Comparison of ENCODE assay signal across 30 cellular contexts in genomic region chr1:55355549-55355948, GRCh38.
DNase-seq lines count a peak whose midpoint lies in the region; ATAC-seq, FAIRE-seq and TF ChIP-seq lines count a peak whose summit lies in the region.
"Had no signal": no experiment of that assay in that cellular context is flagged by ENCODE, and none has a peak within 500 bp of the region (broad histone marks: within the 10 kb centered on the region; RNA-seq: fewer than 3 reads in every experiment).

No MANE protein-coding gene starts in this region.

- TF ChIP-seq RAD21 in HepG2 (CRISPR knock-in tag; IDR thresholded peaks at IDR 0.05): no peak
- TF ChIP-seq RAD21 in K562 (CRISPR knock-in tag; conservative IDR thresholded peaks at IDR 0.05 in 1 of 2, IDR thresholded peaks at IDR 0.05 in 1 of 2): no peak

- TF ChIP-seq CTCF in HepG2 (CRISPR knock-in tag; IDR thresholded peaks at IDR 0.05) (no peak), right lobe of liver (IDR thresholded peaks at IDR 0.05) (no peak), K562 (IDR thresholded peaks at IDR 0.05 in 2 of 3, conservative IDR thresholded peaks at IDR 0.05 in 1 of 3; ENCODE audit: insufficient read depth in 2 of 3, low read depth in 1 of 3, low read length in 3 of 3) (no peak), D721Med (IDR thresholded peaks at IDR 0.05; ENCODE audit: insufficient read depth, missing control alignments) (no peak)

- CTCF ChIA-PET in HepG2 (lab: Yijun Ruan, JAX; ENCODE audit: low intra/inter-chr PET ratio, low total read pairs): no interaction called here
- CTCF ChIA-PET in K562 (lab: Yijun Ruan, JAX; ENCODE audit: low intra/inter-chr PET ratio): interaction anchor here (0.6 kb wide), 1 partner anchor 99 kb away, joined by 3 read pairs; no protein-coding TSS in a partner anchor

- no peak overlapping the region for H2AFZ ChIP-seq in HepG2 (ENCODE audit: low read length)
- H2AFZ ChIP-seq in K562 (ENCODE audit: low read depth, low read length): no peak overlapping the region

- BruUV-seq in HepG2 (replicated peaks; lab: Mats Ljungman, UMichigan) (no TSS peak), K562 (replicated peaks; lab: Mats Ljungman, UMichigan) (no TSS peak)

- TF ChIP-seq POLR2A in HepG2 (IDR thresholded peaks at IDR 0.05; ENCODE audit: insufficient read depth in 1 of 2, low read depth in 2 of 2, low read length in 2 of 2): no peak
- TF ChIP-seq POLR2A in right lobe of liver (IDR thresholded peaks at IDR 0.05): no peak
- TF ChIP-seq POLR2A in K562 (conservative IDR thresholded peaks at IDR 0.05): no peak

- TF ChIP-seq EP300 in HepG2 (IDR thresholded peaks at IDR 0.05; ENCODE audit: low read depth in 2 of 2, low read length in 2 of 2) (no peak), HepG2 (CRISPR knock-in tag; IDR thresholded peaks at IDR 0.05; ENCODE audit: borderline replicate concordance) (no peak), K562 (IDR thresholded peaks at IDR 0.05; ENCODE audit: low read length) (no peak)

- peaks cover 0 to 2% of the 10 kb centered on the region in 2 experiments; a peak in 1 of 5 replicates for H3K27me3 ChIP-seq in HepG2 (ENCODE audit: control insufficient read depth in 1 of 2, insufficient read depth in 2 of 2, low read length in 2 of 2)
- H3K27me3 ChIP-seq in right lobe of liver: no peaks in the 10 kb centered on the region
- H3K27me3 ChIP-seq in K562 (ENCODE audit: control insufficient read depth in 2 of 2, insufficient read depth in 2 of 2, low read length in 2 of 2): peaks cover 2 to 18% of the 10 kb centered on the region in 2 experiments; a peak in 2 of 5 replicates
- H3K27me3 ChIP-seq: BE2C; BLaER1; BLaER1 treated with 17β-estradiol and CSF1 and Interleukin-3, amounts not matched to agents 10 nM and 100 nM had no signal

- DNase-seq in HepG2 (ENCODE audit: low spot score) (no peak), right lobe of liver (no peak), K562 (ENCODE audit: extremely low read depth in 1 of 4, low spot score in 3 of 4) (no peak), D721Med (ENCODE audit: insufficient read length, low spot score) (no peak)
- DNase-seq: 8988T; ACHN; AML-193; BE2C; C1 segment of cervical spinal cord; Caco-2; Calu3; CD4-positive, alpha-beta memory T cell; CD4-positive, alpha-beta T cell; CD4-positive, CD25-positive, alpha-beta regulatory T cell; CD8-positive, alpha-beta memory T cell; CD8-positive, alpha-beta T cell; COR-L47; DMS 273 treated with DMSO at 0.1 percent for 48 hours; DMS153; DMS53; DMS79; DMS79 treated with DMSO at 0.1 percent for 48 hours; DND-41; EL had no signal

- WGBS in HepG2 (ENCODE audit: low lambda C conversion rate): 29% methylated on average over 4 of the region's 4 CpGs
- 88% methylated on average over 4 of the region's 4 CpGs for WGBS in right lobe of liver (ENCODE audit: insufficient coverage, low coverage, low lambda C conversion rate, missing lambda C conversion rate)
- WGBS in K562 (ENCODE audit: insufficient coverage, low coverage, missing lambda C conversion rate): 0% methylated on average over 4 of the region's 4 CpGs

- H3K9me3 ChIP-seq in HepG2 (ENCODE audit: low read length) (no peaks in the 10 kb centered on the region), right lobe of liver (no peaks in the 10 kb centered on the region), K562 (replicated peaks; ENCODE audit: control insufficient read depth, insufficient read depth, low read depth, low read length) (no peaks in the 10 kb centered on the region)
- H3K9me3 ChIP-seq: A549; BE2C; BLaER1; BLaER1 treated with 17β-estradiol and CSF1 and Interleukin-3, amounts not matched to agents 10 nM and 100 nM; Caco-2 had no signal

- POLR2A ChIA-PET in HepG2 (lab: Yijun Ruan, JAX) (no interaction called here), K562 (lab: Yijun Ruan, JAX) (no interaction called here)

- intact Hi-C loops in HepG2 (cut with micrococcal nuclease; ENCODE audit: unreplicated experiment) (no loop called here), right lobe of liver (cut with DNase I) (no loop called here), K562 (cut with micrococcal nuclease) (no loop called here)

- no peaks in the 10 kb centered on the region for H3K9me1 ChIP-seq in K562 (ENCODE audit: control insufficient read depth, insufficient read depth, low read length)

- no peak overlapping the region for H3K4me2 ChIP-seq in HepG2 (ENCODE audit: low read depth, low read length)
- H3K4me2 ChIP-seq in K562 (ENCODE audit: insufficient read depth, low read length): no peak overlapping the region
- H3K4me2 ChIP-seq: A549; BLaER1; BLaER1 treated with 17β-estradiol and CSF1 and Interleukin-3, amounts not matched to agents 10 nM and 100 nM had no signal

- H3K27ac ChIP-seq in HepG2 (ENCODE audit: extremely low read length, insufficient read depth, low read length) (no peak overlapping the region), right lobe of liver (no peak overlapping the region), K562 (ENCODE audit: extremely low read depth, low read depth, low read length) (no peak overlapping the region)
- H3K27ac ChIP-seq: 22Rv1; A549; BLaER1; BLaER1 treated with 17β-estradiol and CSF1 and Interleukin-3, amounts not matched to agents 10 nM and 100 nM; C4-2B had no signal

- H3K36me3 ChIP-seq in HepG2 (replicated peaks in 1 of 2; ENCODE audit: control insufficient read depth in 1 of 2, insufficient read depth in 2 of 2, low read length in 2 of 2) (no peaks in the 10 kb centered on the region), right lobe of liver (no peaks in the 10 kb centered on the region), K562 (ENCODE audit: control insufficient read depth, insufficient read depth, low read length) (no peaks in the 10 kb centered on the region)
- H3K36me3 ChIP-seq: BE2C; BLaER1; BLaER1 treated with 17β-estradiol and CSF1 and Interleukin-3, amounts not matched to agents 10 nM and 100 nM had no signal

- H3K9ac ChIP-seq in HepG2 (ENCODE audit: insufficient read depth, low read depth, low read length): no peak overlapping the region
- H3K9ac ChIP-seq in K562 (ENCODE audit: insufficient read depth in 1 of 2, low read depth in 2 of 2, low read length in 2 of 2): no peak overlapping the region
- H3K9ac ChIP-seq: BLaER1; BLaER1 treated with 17β-estradiol and CSF1 and Interleukin-3, amounts not matched to agents 10 nM and 100 nM had no signal

- FAIRE-seq in HepG2 (lab: Jason Lieb, UNC): no peak
- no peak for FAIRE-seq in K562 (lab: Jason Lieb, UNC)
- FAIRE-seq in D721Med (lab: Jason Lieb, UNC): no peak
- FAIRE-seq: A204.1, A549 had no signal

- no peaks in the 10 kb centered on the region for H3K79me2 ChIP-seq in HepG2 (ENCODE audit: insufficient read depth, low read length)
- H3K79me2 ChIP-seq in K562 (ENCODE audit: control insufficient read depth, insufficient read depth, low read length): no peaks in the 10 kb centered on the region

- in situ Hi-C loops in HepG2 (cut with HindIII; ENCODE audit: extremely low pct_ligation_motif_present, low pct_unique_long_range_greater_than_20kb) (no loop called here), K562 (cut with MboI) (no loop called here)

- no peak overlapping the region for H3K4me3 ChIP-seq in HepG2 (replicated peaks in 1 of 3; ENCODE audit: insufficient read depth in 1 of 3, low read depth in 2 of 3, low read length in 3 of 3)
- no peak overlapping the region for H3K4me3 ChIP-seq in right lobe of liver
- H3K4me3 ChIP-seq in K562: no peak overlapping the region
- H3K4me3 ChIP-seq: A549; BLaER1; BLaER1 treated with 17β-estradiol and CSF1 and Interleukin-3, amounts not matched to agents 10 nM and 100 nM had no signal

- ATAC-seq in HepG2 (no peak), right lobe of liver (no peak), K562 (no peak)
- ATAC-seq: A549; CD8-positive, alpha-beta T cell had no signal

- H3K4me1 ChIP-seq in HepG2 (ENCODE audit: insufficient read depth, low read length): peaks cover 5% of the 10 kb centered on the region; the same call in 1 of the 2 replicates
- no peaks in the 10 kb centered on the region for H3K4me1 ChIP-seq in right lobe of liver
- H3K4me1 ChIP-seq in K562 (replicated peaks in 1 of 2; ENCODE audit: control insufficient read depth in 2 of 2, insufficient read depth in 2 of 2, low read length in 2 of 2): no peaks in the 10 kb centered on the region
- H3K4me1 ChIP-seq: A549; BE2C; BLaER1; BLaER1 treated with 17β-estradiol and CSF1 and Interleukin-3, amounts not matched to agents 10 nM and 100 nM; Caco-2 had no signal

- H4K20me1 ChIP-seq in HepG2 (ENCODE audit: insufficient read depth, low read length) (no peaks in the 10 kb centered on the region), K562 (replicated peaks; ENCODE audit: control insufficient read depth, insufficient read depth, low read length) (no peaks in the 10 kb centered on the region)
- H4K20me1 ChIP-seq: BLaER1; BLaER1 treated with 17β-estradiol and CSF1 and Interleukin-3, amounts not matched to agents 10 nM and 100 nM had no signal

TF ChIP-seq in HepG2, 621 proteins besides CTCF, POLR2A, EP300 and RAD21:
- TF ChIP-seq SNAPC5 (CRISPR knock-in tag; IDR thresholded peaks at IDR 0.05; ENCODE audit: borderline replicate concordance): no peak
- peak; percentile 57; the same call in 1 of the 2 replicates for TF ChIP-seq ZNF629 (CRISPR knock-in tag; conservative IDR thresholded peaks at IDR 0.05)

TF ChIP-seq in K562, 482 proteins besides CTCF, POLR2A, EP300 and RAD21:
- TF ChIP-seq ESRRA (IDR thresholded peaks at IDR 0.05; ENCODE audit: borderline replicate concordance, low read depth): 0 out of 2 replicates have a peak, but pooled peaks have one; percentile 33
- TF ChIP-seq ARID2 (IDR thresholded peaks at IDR 0.05): no peak
- TF ChIP-seq HDAC8 (tag; IDR thresholded peaks at IDR 0.05): no peak
- TF ChIP-seq RBM25 (IDR thresholded peaks at IDR 0.05; ENCODE audit: low read depth, low read length, severe bottlenecking): peak; percentile 90

Comparison
In these comparisons a context has a peak if more than half of its experiments do, and no peak if none do; other contexts are left out.
1. Of the 241 proteins assayed by ChIP-seq in both HepG2 and K562: peak only in HepG2: none; only in K562: ESRRA; in both: none; in neither: 240.